24 cellular contexts compared by ENCODE assay signal in the genomic region with DNA sequence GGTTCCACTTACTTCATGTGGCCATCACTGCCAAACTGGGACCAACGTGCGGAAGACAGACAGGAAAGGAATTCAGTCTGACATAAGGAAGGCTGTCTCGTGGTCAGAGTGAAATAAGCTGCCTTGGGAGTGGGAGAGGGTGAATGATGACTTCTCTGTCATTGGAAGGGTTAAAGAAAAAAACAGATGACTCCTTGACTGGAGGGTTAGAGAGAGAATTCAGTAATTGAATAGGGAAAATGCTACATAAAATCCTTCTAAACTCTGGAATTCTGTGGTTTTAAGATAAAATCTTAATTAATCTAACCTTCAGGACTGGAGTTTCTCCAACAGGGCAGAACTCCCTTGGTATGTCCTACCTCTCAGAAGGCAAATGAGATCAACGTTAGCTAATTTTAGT. TPM values are rescaled to one million over a fixed set of nuclear protein-coding genes. Genes with fewer than 3 reads are reported as not detected.
A peak's percentile ranks its signal among the peaks of the same experiment; 100 is the strongest.
DNase-seq lines count a peak whose midpoint lies in the region; ATAC-seq and TF ChIP-seq lines count a peak whose summit lies in the region.
"Had no signal": no experiment of that assay in that cellular context is flagged by ENCODE, and none has a peak within 500 bp of the region (broad histone marks: within the 10 kb centered on the region; RNA-seq: fewer than 3 reads in every experiment).

No MANE protein-coding gene starts in this region.

- no peaks in the 10 kb centered on the region for H3K27me3 ChIP-seq in breast epithelium
- H3K27me3 ChIP-seq in mammary epithelial cell (ENCODE audit: insufficient read depth, low read length): no peaks in the 10 kb centered on the region
- H3K27me3 ChIP-seq: cardiac muscle cell, neural progenitor cell, Peyer's patch, suprapubic skin had no signal

- no peaks in the 10 kb centered on the region for H3K27me3 Mint-ChIP-seq in stimulated activated memory B cell treated with anti-CD40 and anti-IgM and Interleukin-4, amounts not matched to agents 10 μg/mL and 1 μg/mL and 100 μg/mL, for 72 hours
- H3K27me3 Mint-ChIP-seq: activated CD4-positive, alpha-beta T cell treated with anti-CD3 and anti-CD28 coated beads for 36 hours; T-helper 17 cell had no signal

- in situ Hi-C loops in mammary epithelial cell (cut with MboI; ENCODE audit: low sequenced_read_pairs in 2 of 2): no loop called here

- H3K4me1 ChIP-seq in breast epithelium: peaks cover 14 to 17% of the 10 kb centered on the region in 2 donors
- peaks cover 24% of the 10 kb centered on the region for H3K4me1 ChIP-seq in mammary epithelial cell (ENCODE audit: insufficient read depth, low read length)

- DNase-seq in breast epithelium (ENCODE audit: low spot score in 2 of 2) (no peak), mammary epithelial cell (no peak), islet precursor cell (peak; percentile 74), NCI-H2227 (lab: John Stamatoyannopoulos, UW; ENCODE audit: unreplicated experiment) (no peak), NCI-H1105 treated with DMSO at 0.1 percent for 48 hours (lab: John Stamatoyannopoulos, UW) (no peak), foreskin melanocyte (no peak)
- DNase-seq: 8988T; activated CD4-positive, alpha-beta T cell treated with anti-CD3 and anti-CD28 coated beads for 36 hours; activated gamma-delta T cell; activated T-cell treated with anti-CD3 and anti-CD28 coated beads, Interleukin-2, amount 50 U/mL, for 1 hour; Caco-2; cortex of kidney; NCI-H1694 treated with DMSO at 0.1 percent for 48 hours; NCI-H2171 treated with DMSO at 0.1 percent for 48 hours; NCI-H526; Peyer's patch; T-helper 17 cell had no signal

- no peak overlapping the region for H3K4me2 ChIP-seq in mammary epithelial cell (ENCODE audit: insufficient read depth, low read depth, low read length)
- H3K4me2 ChIP-seq: neural progenitor cell had no signal

- H2AFZ ChIP-seq in mammary epithelial cell (ENCODE audit: low read depth, low read length): no peak overlapping the region
- H2AFZ ChIP-seq: neural progenitor cell had no signal

- intact Hi-C loops in breast epithelium (cut with DNase I; ENCODE audit: low total_unique reads): no loop called here
- intact Hi-C loops in mammary epithelial cell (cut with micrococcal nuclease): no loop called here

- TF ChIP-seq POLR2A in breast epithelium (IDR thresholded peaks at IDR 0.05): no peak

- H3K79me2 ChIP-seq in mammary epithelial cell (ENCODE audit: insufficient read depth, low read length): no peaks in the 10 kb centered on the region

- ATAC-seq in SK-N-SH treated with all-trans-retinoic acid at 6 μM for 48 hours: peak; percentile 23
- ATAC-seq in stimulated activated memory B cell treated with anti-CD40 and anti-IgM and Interleukin-4, amounts not matched to agents 10 μg/mL and 1 μg/mL and 100 μg/mL, for 72 hours: no peak
- ATAC-seq: activated CD4-positive, alpha-beta T cell treated with anti-CD3 and anti-CD28 coated beads for 36 hours; esophagus mucosa; T-helper 17 cell had no signal

- H3K4me3 ChIP-seq in breast epithelium (no peak overlapping the region), mammary epithelial cell (replicated peaks in 1 of 3; ENCODE audit: insufficient read depth in 1 of 3, low read depth in 2 of 3, low read length in 3 of 3) (no peak overlapping the region)
- H3K4me3 ChIP-seq: cardiac muscle cell, neural progenitor cell, Peyer's patch, prostate gland, suprapubic skin had no signal

- dilution Hi-C loops in mammary epithelial cell (cut with HindIII; ENCODE audit: low sequenced_read_pairs): no loop called here

- no peak overlapping the region for H3K9ac ChIP-seq in mammary epithelial cell (ENCODE audit: insufficient read depth, low read length)
- H3K9ac ChIP-seq: neural progenitor cell had no signal

- no peak overlapping the region for H3K4me3 Mint-ChIP-seq in stimulated activated memory B cell treated with anti-CD40 and anti-IgM and Interleukin-4, amounts not matched to agents 10 μg/mL and 1 μg/mL and 100 μg/mL, for 72 hours
- H3K4me3 Mint-ChIP-seq: activated CD4-positive, alpha-beta T cell treated with anti-CD3 and anti-CD28 coated beads for 36 hours; neural progenitor cell; T-helper 17 cell had no signal

- H3K4me1 Mint-ChIP-seq in stimulated activated memory B cell treated with anti-CD40 and anti-IgM and Interleukin-4, amounts not matched to agents 10 μg/mL and 1 μg/mL and 100 μg/mL, for 72 hours: peaks cover 77% of the 10 kb centered on the region

- no peak for TF ChIP-seq CTCF in breast epithelium (IDR thresholded peaks at IDR 0.05)
- TF ChIP-seq CTCF in mammary epithelial cell (conservative IDR thresholded peaks at IDR 0.05 in 1 of 2, IDR thresholded peaks at IDR 0.05 in 1 of 2; ENCODE audit: extremely low read depth in 1 of 2, insufficient read depth in 1 of 2, low read depth in 1 of 2, low read length in 2 of 2): no peak

- no TSS peak for BruUV-seq in mammary epithelial cell (replicated peaks; lab: Mats Ljungman, UMichigan)

- CTCF ChIA-PET in mammary epithelial cell (lab: Charles Lee; ENCODE audit: low non-redundant PET): no interaction called here

- H3K9me3 ChIP-seq in breast epithelium: no peaks in the 10 kb centered on the region
- H3K9me3 ChIP-seq in mammary epithelial cell (replicated peaks; ENCODE audit: insufficient read depth, low read length): no peaks in the 10 kb centered on the region
- H3K9me3 ChIP-seq: Caco-2, Peyer's patch, prostate gland, suprapubic skin had no signal

- H3K36me3 ChIP-seq in breast epithelium (no peaks in the 10 kb centered on the region), mammary epithelial cell (ENCODE audit: insufficient read depth, low read length) (no peaks in the 10 kb centered on the region)
- H3K36me3 ChIP-seq: cardiac muscle cell, neural progenitor cell, Peyer's patch, prostate gland, suprapubic skin had no signal

- H3K27ac ChIP-seq in breast epithelium: peak overlapping the region; percentile 47 to 56
- no peak overlapping the region for H3K27ac ChIP-seq in mammary epithelial cell (ENCODE audit: insufficient read depth, low read depth, low read length)
- H3K27ac ChIP-seq: cardiac muscle cell, neural progenitor cell, Peyer's patch, prostate gland, suprapubic skin had no signal

- 37% methylated on average over 4 of the region's 4 CpGs for WGBS in mammary epithelial cell (ENCODE audit: low coverage, missing lambda C conversion rate)

- peaks cover 39% of the 10 kb centered on the region for H3K36me3 Mint-ChIP-seq in stimulated activated memory B cell treated with anti-CD40 and anti-IgM and Interleukin-4, amounts not matched to agents 10 μg/mL and 1 μg/mL and 100 μg/mL, for 72 hours
- H3K36me3 Mint-ChIP-seq: neural progenitor cell had no signal

- H4K20me1 ChIP-seq in mammary epithelial cell (ENCODE audit: insufficient read depth, low read length): no peaks in the 10 kb centered on the region

- peaks cover 4% of the 10 kb centered on the region for H3K9me3 Mint-ChIP-seq in stimulated activated memory B cell treated with anti-CD40 and anti-IgM and Interleukin-4, amounts not matched to agents 10 μg/mL and 1 μg/mL and 100 μg/mL, for 72 hours
- H3K9me3 Mint-ChIP-seq: neural progenitor cell had no signal

- H3K27ac Mint-ChIP-seq in stimulated activated memory B cell treated with anti-CD40 and anti-IgM and Interleukin-4, amounts not matched to agents 10 μg/mL and 1 μg/mL and 100 μg/mL, for 72 hours: peak overlapping the region; percentile 57
- H3K27ac Mint-ChIP-seq: activated CD4-positive, alpha-beta T cell treated with anti-CD3 and anti-CD28 coated beads for 36 hours; neural progenitor cell had no signal

TF ChIP-seq in SK-N-SH treated with all-trans-retinoic acid at 6 μM for 48 hours, 23 proteins besides CTCF, POLR2A, EP300 and RAD21 (continues in another document):
- TF ChIP-seq OSR1 (CRISPR knock-in tag; IDR thresholded peaks at IDR 0.05) (no peak), PPARA (CRISPR knock-in tag; IDR thresholded peaks at IDR 0.05; ENCODE audit: borderline replicate concordance) (no peak), ZC3H10 (CRISPR knock-in tag; IDR thresholded peaks at IDR 0.05) (no peak), ZFP30 (CRISPR knock-in tag; IDR thresholded peaks at IDR 0.05) (no peak), TOX (CRISPR knock-in tag; IDR thresholded peaks at IDR 0.05; ENCODE audit: borderline replicate concordance) (no peak), ISL1 (CRISPR knock-in tag; IDR thresholded peaks at IDR 0.05) (peak; percentile 89), BACH2 (CRISPR knock-in tag; IDR thresholded peaks at IDR 0.05; ENCODE audit: borderline replicate concordance) (no peak), ZNF70 (CRISPR knock-in tag; IDR thresholded peaks at IDR 0.05) (no peak), ZFP3 (CRISPR knock-in tag; IDR thresholded peaks at IDR 0.05) (no peak)
- TF ChIP-seq, protein P1, sequence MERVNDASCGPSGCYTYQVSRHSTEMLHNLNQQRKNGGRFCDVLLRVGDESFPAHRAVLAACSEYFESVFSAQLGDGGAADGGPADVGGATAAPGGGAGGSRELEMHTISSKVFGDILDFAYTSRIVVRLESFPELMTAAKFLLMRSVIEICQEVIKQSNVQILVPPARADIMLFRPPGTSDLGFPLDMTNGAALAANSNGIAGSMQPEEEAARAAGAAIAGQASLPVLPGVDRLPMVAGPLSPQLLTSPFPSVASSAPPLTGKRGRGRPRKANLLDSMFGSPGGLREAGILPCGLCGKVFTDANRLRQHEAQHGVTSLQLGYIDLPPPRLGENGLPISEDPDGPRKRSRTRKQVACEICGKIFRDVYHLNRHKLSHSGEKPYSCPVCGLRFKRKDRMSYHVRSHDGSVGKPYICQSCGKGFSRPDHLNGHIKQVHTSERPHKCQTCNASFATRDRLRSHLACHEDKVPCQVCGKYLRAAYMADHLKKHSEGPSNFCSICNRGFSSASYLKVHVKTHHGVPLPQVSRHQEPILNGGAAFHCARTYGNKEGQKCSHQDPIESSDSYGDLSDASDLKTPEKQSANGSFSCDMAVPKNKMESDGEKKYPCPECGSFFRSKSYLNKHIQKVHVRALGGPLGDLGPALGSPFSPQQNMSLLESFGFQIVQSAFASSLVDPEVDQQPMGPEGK (CRISPR knock-in tag; IDR thresholded peaks at IDR 0.05; ENCODE audit: borderline replicate concordance): peak; percentile 67; the same call in 1 of the 2 replicates
- TF ChIP-seq, protein P2, sequence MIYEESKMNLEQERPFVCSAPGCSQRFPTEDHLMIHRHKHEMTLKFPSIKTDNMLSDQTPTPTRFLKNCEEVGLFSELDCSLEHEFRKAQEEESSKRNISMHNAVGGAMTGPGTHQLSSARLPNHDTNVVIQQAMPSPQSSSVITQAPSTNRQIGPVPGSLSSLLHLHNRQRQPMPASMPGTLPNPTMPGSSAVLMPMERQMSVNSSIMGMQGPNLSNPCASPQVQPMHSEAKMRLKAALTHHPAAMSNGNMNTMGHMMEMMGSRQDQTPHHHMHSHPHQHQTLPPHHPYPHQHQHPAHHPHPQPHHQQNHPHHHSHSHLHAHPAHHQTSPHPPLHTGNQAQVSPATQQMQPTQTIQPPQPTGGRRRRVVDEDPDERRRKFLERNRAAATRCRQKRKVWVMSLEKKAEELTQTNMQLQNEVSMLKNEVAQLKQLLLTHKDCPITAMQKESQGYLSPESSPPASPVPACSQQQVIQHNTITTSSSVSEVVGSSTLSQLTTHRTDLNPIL (CRISPR knock-in tag; IDR thresholded peaks at IDR 0.05; ENCODE audit: low read depth): peak; percentile 74; the same call in 1 of the 2 replicates

RNA-seq across cellular contexts. Expression of a gene that starts 33.8 kb away (rescaled TPM):
- total RNA-seq in breast epithelium (10 to 100 TPM; 20.3 to 26.6 (median 24.2) TPM), mammary epithelial cell (10 to 100 TPM; 10.6 to 41.7 TPM)
- polyA plus RNA-seq in mammary epithelial cell: 3.6 TPM
- 0.98 TPM for polyA minus RNA-seq in mammary epithelial cell
